Comparison of ENCODE assay signal across 9 cellular contexts in the genomic region with DNA sequence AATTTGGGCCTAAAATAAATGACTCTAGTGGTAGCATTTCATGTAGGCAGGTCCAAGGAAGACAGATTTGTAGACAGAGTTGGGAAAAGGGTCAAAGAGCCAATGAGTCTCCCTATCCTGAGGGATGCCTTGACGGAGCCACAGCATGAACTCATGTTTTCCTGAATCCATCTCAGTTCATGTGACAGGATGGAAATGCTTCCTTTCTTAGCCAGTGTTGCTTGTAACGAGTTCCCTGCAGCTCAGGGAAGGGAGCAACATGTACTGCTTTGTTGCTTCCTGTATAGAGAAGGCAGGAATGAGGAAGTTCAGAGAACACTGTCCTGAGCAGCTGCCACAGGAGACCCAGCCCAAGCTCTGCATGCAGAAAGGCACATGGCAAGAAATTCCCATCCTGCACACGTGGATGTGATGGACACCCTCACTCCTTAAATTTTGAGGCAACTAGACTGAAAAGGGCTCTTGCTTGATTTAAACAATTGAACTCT. TPM values are rescaled to one million over a fixed set of nuclear protein-coding genes. Genes with fewer than 3 reads are reported as not detected.
A peak's percentile ranks its signal among the peaks of the same experiment; 100 is the strongest.
DNase-seq lines count a peak whose midpoint lies in the region; ATAC-seq and TF ChIP-seq lines count a peak whose summit lies in the region.
"Had no signal": no experiment of that assay in that cellular context is flagged by ENCODE, and none has a peak within 500 bp of the region (broad histone marks: within the 10 kb centered on the region; RNA-seq: fewer than 3 reads in every experiment).

No MANE protein-coding gene starts in this region.

- POLR2A ChIA-PET in SK-N-SH (lab: Yijun Ruan, JAX) = no interaction called here

- TF ChIP-seq CTCF in SK-N-SH (IDR thresholded peaks at IDR 0.05) (no peak), gastroesophageal sphincter (IDR thresholded peaks at IDR 0.05) (no peak), osteocyte (IDR thresholded peaks at IDR 0.05) (no peak)

- H3K36me3 Mint-ChIP-seq in osteocyte (ENCODE audit: unreplicated experiment) = no peaks in the 10 kb centered on the region

- no peaks in the 10 kb centered on the region for H3K79me2 ChIP-seq in SK-N-SH (ENCODE audit: insufficient read depth)

- H3K4me3 Mint-ChIP-seq in osteocyte (ENCODE audit: unreplicated experiment) = no peak overlapping the region

- no peak overlapping the region for H3K4me2 ChIP-seq in SK-N-SH

- no peak for TF ChIP-seq RAD21 in SK-N-SH (IDR thresholded peaks at IDR 0.05; ENCODE audit: low read length)

- H3K27ac Mint-ChIP-seq in osteocyte (ENCODE audit: unreplicated experiment) = peak overlapping the region; percentile 19

- CTCF ChIA-PET in SK-N-SH (lab: Yijun Ruan, JAX) = interaction anchor here (5.2 kb wide), 1 partner anchor 21 kb away, joined by 35 read pairs; no protein-coding TSS in a partner anchor

- H3K27ac ChIP-seq in SK-N-SH (ENCODE audit: low read depth in 2 of 2, low read length in 1 of 2) = peak overlapping the region in 1 of 2 experiments; percentile 45; a peak in 1 of 4 replicates
- H3K27ac ChIP-seq in gastroesophageal sphincter = peak overlapping the region in 3 of 4 donors; percentile 49 to 80 (median 59)
- H3K27ac ChIP-seq: SJSA1 had no signal

- peak; percentile 79 for ATAC-seq in gastroesophageal sphincter
- no peak for ATAC-seq in HG02884 (IDR thresholded peaks at IDR 0.05; ENCODE audit: unreplicated experiment)
- ATAC-seq in GM21526 (IDR thresholded peaks at IDR 0.05; ENCODE audit: low FRiP score, unreplicated experiment) = no peak

- TF ChIP-seq EP300 in SK-N-SH (IDR thresholded peaks at IDR 0.05; ENCODE audit: borderline replicate concordance in 1 of 2, low read depth in 1 of 2, low read length in 1 of 2) = no peak
- no peak for TF ChIP-seq EP300 in gastroesophageal sphincter (IDR thresholded peaks at IDR 0.05)

- H3K9me3 ChIP-seq in SK-N-SH (no peaks in the 10 kb centered on the region), gastroesophageal sphincter (no peaks in the 10 kb centered on the region)
- H3K9me3 ChIP-seq: SJSA1 had no signal

- H3K36me3 ChIP-seq in SK-N-SH (replicated peaks in 1 of 2; ENCODE audit: control insufficient read depth in 1 of 2, insufficient read depth in 2 of 2, low read length in 1 of 2) (no peaks in the 10 kb centered on the region), gastroesophageal sphincter (no peaks in the 10 kb centered on the region)
- H3K36me3 ChIP-seq: SJSA1 had no signal

- no peak overlapping the region for H3K9ac ChIP-seq in SK-N-SH

- WGBS in SK-N-SH (ENCODE audit: low lambda C conversion rate) = 60% methylated on average over 3 of the region's 3 CpGs
- WGBS in gastroesophageal sphincter (ENCODE audit: low coverage in 1 of 2), 2 donors = 32% methylated on average over 3 of the region's 3 CpGs; no CpG with 5 or more reads in 1 of the 2 donors

- TF ChIP-seq POLR2A in gastroesophageal sphincter (IDR thresholded peaks at IDR 0.05) = no peak

- peaks cover 5% of the 10 kb centered on the region for H3K9me3 Mint-ChIP-seq in osteocyte (ENCODE audit: unreplicated experiment)

- H3F3A ChIP-seq in SK-N-SH (replicated peaks; ENCODE audit: insufficient read depth) = no peaks in the 10 kb centered on the region

- peaks cover 27% of the 10 kb centered on the region for H3K4me1 Mint-ChIP-seq in osteocyte (ENCODE audit: unreplicated experiment)

- H2AFZ ChIP-seq in SK-N-SH (ENCODE audit: low read depth) = no peak overlapping the region

- no peaks in the 10 kb centered on the region for H4K20me1 ChIP-seq in SK-N-SH (ENCODE audit: insufficient read depth)

- DNase-seq in ELF-1 (ENCODE audit: low read depth, low spot score) (peak; percentile 29), SK-N-SH (no peak), osteocyte (ENCODE audit: extremely low spot score, unreplicated experiment) (no peak), NCI-H187 (lab: John Stamatoyannopoulos, UW) (no peak), retina (no peak)

- H3K27me3 ChIP-seq in SK-N-SH (ENCODE audit: insufficient read depth) = no peaks in the 10 kb centered on the region
- H3K27me3 ChIP-seq in gastroesophageal sphincter = no peaks in the 10 kb centered on the region
- H3K27me3 ChIP-seq: SJSA1 had no signal

- H3K4me1 ChIP-seq in SK-N-SH (ENCODE audit: control insufficient read depth in 1 of 2, insufficient read depth in 2 of 2, low read depth in 1 of 2, low read length in 1 of 2) = peaks cover 10 to 20% of the 10 kb centered on the region in 2 experiments; a peak in 3 of 4 replicates
- peaks cover 0 to 62% (median 32%) of the 10 kb centered on the region in 3 donors for H3K4me1 ChIP-seq in gastroesophageal sphincter

- H3K4me3 ChIP-seq in SK-N-SH (ENCODE audit: low read depth in 2 of 2, low read length in 1 of 2) = no peak overlapping the region
- no peak overlapping the region for H3K4me3 ChIP-seq in gastroesophageal sphincter
- H3K4me3 ChIP-seq: SJSA1 had no signal

- no peaks in the 10 kb centered on the region for H3K9me2 ChIP-seq in SK-N-SH

- peaks cover 2% of the 10 kb centered on the region for H3K27me3 Mint-ChIP-seq in osteocyte (ENCODE audit: unreplicated experiment)

TF ChIP-seq in SK-N-SH, 30 proteins besides CTCF, POLR2A, EP300 and RAD21:
- TF ChIP-seq SMC3 (IDR thresholded peaks at IDR 0.05; ENCODE audit: low read depth, low read length) (no peak), ELF1 (IDR thresholded peaks at IDR 0.05) (peak; percentile 64)

RNA-seq across cellular contexts. Expression of a gene that starts 27.9 kb away (rescaled TPM):
- polyA plus RNA-seq in SK-N-SH (2012; rRNA removed) = 5.5 and 8.6 TPM in 2 replicates
- 8.2 and 9.5 TPM in 2 replicates for polyA plus RNA-seq in SK-N-SH (2012; cell fraction: cytosol; rRNA removed)
- polyA plus RNA-seq in SK-N-SH (2012; cell fraction: nucleus; rRNA removed) = 3.7 and 8.5 TPM in 2 replicates
- total RNA-seq in gastroesophageal sphincter = 1 to 10 TPM in 3 of 4 donors, under 1 TPM in 1; 0.22 to 3.4 (median 2.0) TPM
- 2.1 and 2.6 TPM in 2 replicates for total RNA-seq in osteocyte
